22 cellular contexts compared by ENCODE assay signal in the genomic region with DNA sequence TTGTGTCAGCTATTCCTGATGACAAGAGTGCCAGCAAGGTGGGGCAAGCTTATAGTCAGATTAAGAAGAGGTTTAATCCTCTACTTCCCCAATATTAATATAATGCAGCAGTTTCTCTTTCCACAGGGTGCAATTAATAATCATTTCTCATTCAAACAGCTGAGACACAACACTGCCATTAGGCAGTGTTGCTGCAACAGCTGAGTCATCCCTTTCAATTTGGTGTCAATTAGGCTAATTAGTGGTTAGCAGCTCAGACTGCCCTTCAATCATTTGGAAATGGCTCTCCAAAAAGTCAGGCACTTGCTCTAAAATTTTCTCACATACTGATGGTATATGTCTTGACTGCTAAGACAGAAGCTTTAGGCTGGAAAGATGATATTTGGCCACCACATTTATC.
A peak's percentile ranks its signal among the peaks of the same experiment; 100 is the strongest.
DNase-seq lines count a peak whose midpoint lies in the region; ATAC-seq and TF ChIP-seq lines count a peak whose summit lies in the region.
"Had no signal": no experiment of that assay in that cellular context is flagged by ENCODE, and none has a peak within 500 bp of the region (broad histone marks: within the 10 kb centered on the region; RNA-seq: fewer than 3 reads in every experiment).

No MANE protein-coding gene starts in this region.

- ATAC-seq in left lung: no peak
- ATAC-seq: T-cell had no signal

- TF ChIP-seq CTCF in retinal pigment epithelial cell (conservative IDR thresholded peaks at IDR 0.05; ENCODE audit: low read depth, low read length) (no peak), left lung (IDR thresholded peaks at IDR 0.05) (no peak)

- no peaks in the 10 kb centered on the region for H3K27me3 ChIP-seq in left lung
- H3K27me3 ChIP-seq: BLaER1 had no signal

- H3K36me3 ChIP-seq in left lung: no peaks in the 10 kb centered on the region
- H3K36me3 ChIP-seq: BLaER1 had no signal

- intact Hi-C loops in left lung (cut with DNase I): no loop called here

- peak; percentile 16 to 58 for DNase-seq in NCI-H2081 (lab: John Stamatoyannopoulos, UW)
- DNase-seq in NCI-H2081 treated with DMSO at 0.1 percent for 48 hours (lab: John Stamatoyannopoulos, UW): no peak
- peak; percentile 81 for DNase-seq in NCI-H1417 treated with DMSO at 0.1 percent for 48 hours (lab: John Stamatoyannopoulos, UW)
- peak; percentile 63 for DNase-seq in NOMO-1 treated with dmso at 0.1 percent for 144 hours (lab: John Stamatoyannopoulos, UW; ENCODE audit: unreplicated experiment)
- DNase-seq in retinal pigment epithelial cell (ENCODE audit: low read depth): peak; percentile 12
- no peak for DNase-seq in cerebellum (ENCODE audit: low spot score)
- no peak for DNase-seq in NCI-H1436 treated with DMSO at 0.1 percent for 48 hours (lab: John Stamatoyannopoulos, UW)
- DNase-seq in left lung: no peak
- DNase-seq: 8988T; CD8-positive, alpha-beta memory T cell; DND-41; GDM1; GOT3; HFFc6; MM.1S; NCI-H1092 treated with DMSO at 0.1 percent for 48 hours; NCI-H2029; NCI-H510A treated with DMSO at 0.1 percent for 48 hours; SHP77; SK-N-SH; T-cell had no signal

- H3K27ac ChIP-seq in left lung: no peak overlapping the region
- H3K27ac ChIP-seq: BLaER1 had no signal

- no peaks in the 10 kb centered on the region for H3K9me3 ChIP-seq in left lung
- H3K9me3 ChIP-seq: BLaER1, SK-N-SH had no signal

- no peaks in the 10 kb centered on the region for H3K4me1 ChIP-seq in left lung
- H3K4me1 ChIP-seq: BLaER1 had no signal

- H3K4me3 ChIP-seq in retinal pigment epithelial cell (ENCODE audit: low read length) (no peak overlapping the region), left lung (no peak overlapping the region)
- H3K4me3 ChIP-seq: BLaER1 had no signal

Comparison
In these comparisons a context has a peak if more than half of its experiments do, and no peak if none do; other contexts are left out.
1. DNase-seq: peak in NCI-H2081 (2 of 2), NCI-H1417 treated with DMSO at 0.1 percent for 48 hours (single experiment), NOMO-1 treated with dmso at 0.1 percent for 144 hours (single experiment) and retinal pigment epithelial cell (single experiment); none in NCI-H2081 treated with DMSO at 0.1 percent for 48 hours (single experiment), cerebellum (single experiment), NCI-H1436 treated with DMSO at 0.1 percent for 48 hours (single experiment) and left lung (0 of 2).